ENCODE assay signal across 2 cellular contexts in the genomic region with DNA sequence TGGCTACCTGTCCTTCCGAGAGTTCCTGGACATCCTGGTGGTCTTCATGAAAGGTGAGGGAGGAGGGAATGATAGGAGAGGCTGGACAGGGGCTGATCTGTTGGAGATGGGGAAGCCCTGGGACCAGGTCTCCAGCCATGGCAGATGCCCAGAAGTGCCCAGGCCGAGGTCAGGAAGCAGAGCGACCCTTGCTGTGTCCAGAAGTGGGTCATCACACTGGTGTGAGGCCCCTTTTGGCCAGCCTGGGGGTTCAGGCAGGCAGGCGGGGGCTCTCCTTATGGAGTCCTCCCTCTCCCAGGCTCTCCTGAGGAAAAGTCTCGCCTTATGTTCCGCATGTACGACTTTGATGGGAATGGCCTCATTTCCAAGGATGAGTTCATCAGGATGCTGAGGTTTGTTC.
TF ChIP-seq lines count a peak whose summit lies in the region.

No MANE protein-coding gene starts in this region.

TF ChIP-seq in IMR-90, 13 proteins besides CTCF, POLR2A, EP300 and RAD21:
- TF ChIP-seq MAFK (IDR thresholded peaks at IDR 0.05; ENCODE audit: low read depth, low read length): no peak
- TF ChIP-seq ELK1 (IDR thresholded peaks at IDR 0.05; ENCODE audit: borderline replicate concordance, low read depth, low read length): no peak
- no peak for TF ChIP-seq RFX5 (IDR thresholded peaks at IDR 0.05; ENCODE audit: low read depth, low read length)
- TF ChIP-seq MXI1 (IDR thresholded peaks at IDR 0.05; ENCODE audit: borderline replicate concordance, low read depth, low read length): no peak
- TF ChIP-seq CHD1 (IDR thresholded peaks at IDR 0.05; ENCODE audit: low read depth, low read length): no peak
- TF ChIP-seq CEBPB (IDR thresholded peaks at IDR 0.05; ENCODE audit: low read depth, low read length): no peak
- no peak for TF ChIP-seq RCOR1 (IDR thresholded peaks at IDR 0.05; ENCODE audit: insufficient replicate concordance, low read length)
- no peak for TF ChIP-seq FOS (IDR thresholded peaks at IDR 0.05; ENCODE audit: low read depth, low read length)

TF ChIP-seq in SK-N-SH treated with all-trans-retinoic acid at 6 μM for 48 hours, 23 proteins besides CTCF, POLR2A, EP300 and RAD21:
- no peak for TF ChIP-seq ESRRG (CRISPR knock-in tag; IDR thresholded peaks at IDR 0.05)
- TF ChIP-seq ZNF70 (CRISPR knock-in tag; IDR thresholded peaks at IDR 0.05): no peak
- TF ChIP-seq POU6F1 (CRISPR knock-in tag; IDR thresholded peaks at IDR 0.05; ENCODE audit: borderline replicate concordance, low read depth): no peak
- TF ChIP-seq CSRNP3 (CRISPR knock-in tag; IDR thresholded peaks at IDR 0.05): no peak
- TF ChIP-seq, protein P1, sequence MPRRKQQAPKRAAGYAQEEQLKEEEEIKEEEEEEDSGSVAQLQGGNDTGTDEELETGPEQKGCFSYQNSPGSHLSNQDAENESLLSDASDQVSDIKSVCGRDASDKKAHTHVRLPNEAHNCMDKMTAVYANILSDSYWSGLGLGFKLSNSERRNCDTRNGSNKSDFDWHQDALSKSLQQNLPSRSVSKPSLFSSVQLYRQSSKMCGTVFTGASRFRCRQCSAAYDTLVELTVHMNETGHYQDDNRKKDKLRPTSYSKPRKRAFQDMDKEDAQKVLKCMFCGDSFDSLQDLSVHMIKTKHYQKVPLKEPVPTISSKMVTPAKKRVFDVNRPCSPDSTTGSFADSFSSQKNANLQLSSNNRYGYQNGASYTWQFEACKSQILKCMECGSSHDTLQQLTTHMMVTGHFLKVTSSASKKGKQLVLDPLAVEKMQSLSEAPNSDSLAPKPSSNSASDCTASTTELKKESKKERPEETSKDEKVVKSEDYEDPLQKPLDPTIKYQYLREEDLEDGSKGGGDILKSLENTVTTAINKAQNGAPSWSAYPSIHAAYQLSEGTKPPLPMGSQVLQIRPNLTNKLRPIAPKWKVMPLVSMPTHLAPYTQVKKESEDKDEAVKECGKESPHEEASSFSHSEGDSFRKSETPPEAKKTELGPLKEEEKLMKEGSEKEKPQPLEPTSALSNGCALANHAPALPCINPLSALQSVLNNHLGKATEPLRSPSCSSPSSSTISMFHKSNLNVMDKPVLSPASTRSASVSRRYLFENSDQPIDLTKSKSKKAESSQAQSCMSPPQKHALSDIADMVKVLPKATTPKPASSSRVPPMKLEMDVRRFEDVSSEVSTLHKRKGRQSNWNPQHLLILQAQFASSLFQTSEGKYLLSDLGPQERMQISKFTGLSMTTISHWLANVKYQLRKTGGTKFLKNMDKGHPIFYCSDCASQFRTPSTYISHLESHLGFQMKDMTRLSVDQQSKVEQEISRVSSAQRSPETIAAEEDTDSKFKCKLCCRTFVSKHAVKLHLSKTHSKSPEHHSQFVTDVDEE (CRISPR knock-in tag; IDR thresholded peaks at IDR 0.05): no peak
- no peak for TF ChIP-seq CREB5 (CRISPR knock-in tag; IDR thresholded peaks at IDR 0.05; ENCODE audit: low read depth)
- no peak for TF ChIP-seq OSR1 (CRISPR knock-in tag; IDR thresholded peaks at IDR 0.05)
- no peak for TF ChIP-seq TOX (CRISPR knock-in tag; IDR thresholded peaks at IDR 0.05; ENCODE audit: borderline replicate concordance)
- no peak for TF ChIP-seq RARB (CRISPR knock-in tag; IDR thresholded peaks at IDR 0.05)
- TF ChIP-seq ZFP30 (CRISPR knock-in tag; IDR thresholded peaks at IDR 0.05): no peak
- TF ChIP-seq PATZ1 (CRISPR knock-in tag; IDR thresholded peaks at IDR 0.05; ENCODE audit: borderline replicate concordance): no peak
- TF ChIP-seq CSDC2 (CRISPR knock-in tag; IDR thresholded peaks at IDR 0.05): no peak
- no peak for TF ChIP-seq GLIS3 (CRISPR knock-in tag; IDR thresholded peaks at IDR 0.05)
- no peak for TF ChIP-seq PPARA (CRISPR knock-in tag; IDR thresholded peaks at IDR 0.05; ENCODE audit: borderline replicate concordance)
- TF ChIP-seq ZNF565 (CRISPR knock-in tag; conservative IDR thresholded peaks at IDR 0.05; ENCODE audit: low read depth): no peak
- no peak for TF ChIP-seq ISL1 (CRISPR knock-in tag; IDR thresholded peaks at IDR 0.05)
TF ChIP-seq in SK-N-SH treated with all-trans-retinoic acid at 6 μM for 48 hours: peak in this region for 0.
